16 cellular contexts compared by ENCODE assay signal in the genomic region with DNA sequence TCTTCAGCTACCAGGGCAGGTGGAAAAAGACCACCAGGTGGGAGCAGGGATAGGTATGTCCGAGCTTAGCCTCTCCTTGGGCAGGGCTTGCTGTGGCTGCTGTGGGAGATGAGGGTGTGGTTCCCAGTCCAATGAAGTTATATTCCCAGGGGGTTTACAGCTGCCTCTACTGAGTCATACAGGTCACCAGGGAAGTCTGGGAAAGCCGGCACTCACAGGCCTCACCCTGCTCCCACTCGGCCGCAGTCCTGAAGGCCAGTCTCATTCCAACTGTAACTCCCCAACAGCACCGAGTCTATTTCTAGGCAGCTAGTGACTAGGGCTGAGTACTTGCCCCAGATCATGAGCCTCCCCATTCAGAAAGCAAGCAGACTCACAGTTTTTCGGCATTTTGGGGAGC.
"Had no signal": no experiment of that assay in that cellular context is flagged by ENCODE, and none has a peak within 500 bp of the region (broad histone marks: within the 10 kb centered on the region; RNA-seq: fewer than 3 reads in every experiment).

No MANE protein-coding gene starts in this region.

- H3K27me3 Mint-ChIP-seq: activated CD4-positive, alpha-beta T cell treated with anti-CD3 and anti-CD28 coated beads, Interleukin-2, amount 10 ng/mL, durations not matched to agents 7 days and 5 days; activated naive CD8-positive, alpha-beta T cell; natural killer cell treated with Interleukin-12 subunit alpha and Interleukin-12 subunit beta and Interleukin-15 and Interleukin-18, amount 100 ng/mL, for 72 hours had no signal

- H3K9me3 ChIP-seq: right atrium auricular region, tibial artery, uterus had no signal

- ATAC-seq: natural killer cell treated with Interleukin-12 subunit alpha and Interleukin-12 subunit beta and Interleukin-15 and Interleukin-18, amount 100 ng/mL, for 72 hours had no signal

- H3K4me3 ChIP-seq: left ventricle myocardium inferior, right atrium auricular region, skin epidermis, tibial artery, uterus had no signal

- H3K27me3 ChIP-seq: brain microvascular endothelial cell, right atrium auricular region, tibial artery, uterus had no signal

- H3K4me1 ChIP-seq: right atrium auricular region, uterus had no signal

- H3K4me3 Mint-ChIP-seq: activated CD4-positive, alpha-beta T cell treated with anti-CD3 and anti-CD28 coated beads, Interleukin-2, amount 10 ng/mL, durations not matched to agents 7 days and 5 days; activated naive CD8-positive, alpha-beta T cell; natural killer cell treated with Interleukin-12 subunit alpha and Interleukin-12 subunit beta and Interleukin-15 and Interleukin-18, amount 100 ng/mL, for 72 hours had no signal

- H3K27ac Mint-ChIP-seq: activated CD4-positive, alpha-beta T cell treated with anti-CD3 and anti-CD28 coated beads, Interleukin-2, amount 10 ng/mL, durations not matched to agents 7 days and 5 days; activated naive CD8-positive, alpha-beta T cell; natural killer cell treated with Interleukin-12 subunit alpha and Interleukin-12 subunit beta and Interleukin-15 and Interleukin-18, amount 100 ng/mL, for 72 hours had no signal

- DNase-seq: activated CD4-positive, alpha-beta T cell treated with anti-CD3 and anti-CD28 coated beads, Interleukin-2, amount 10 ng/mL, durations not matched to agents 7 days and 5 days; activated gamma-delta T cell treated with Interleukin-2 at 50 U/mL for 16 hours; brain microvascular endothelial cell; cerebellar nuclear complex; effector CD8-positive, alpha-beta T cell; left ventricle myocardium inferior; mesenchymal stem cell; stimulated activated CD4-positive, alpha-beta T cell treated with anti-CD3 and anti-CD28 coated beads, Interleukin-4, amount 100 ng/mL, for 24 hours; stimulated activated naive CD4-positive, alpha-beta T cell; tibial artery; uterus had no signal

- H3K36me3 ChIP-seq: brain microvascular endothelial cell, left ventricle myocardium inferior, right atrium auricular region, tibial artery, uterus had no signal

- H3K27ac ChIP-seq: brain microvascular endothelial cell, epithelial cell of prostate, left ventricle myocardium inferior, right atrium auricular region, tibial artery, uterus had no signal
